1 cellular context compared by ENCODE assay signal in genomic region chr19:35449347-35450043, GRCh38.
TF ChIP-seq lines count a peak whose summit lies in the region.

No MANE protein-coding gene starts in this region.

TF ChIP-seq in SK-N-SH, 30 proteins besides CTCF, POLR2A, EP300 and RAD21 (continued from another document):
- TF ChIP-seq REST (IDR thresholded peaks at IDR 0.05; ENCODE audit: low read depth, low read length) (no peak), USF1 (IDR thresholded peaks at IDR 0.05; ENCODE audit: borderline replicate concordance, low read depth) (no peak), SIN3A (IDR thresholded peaks at IDR 0.05; ENCODE audit: borderline replicate concordance, low read depth, low read length) (no peak), FOXM1 (IDR thresholded peaks at IDR 0.05; ENCODE audit: low read depth) (no peak), GABPA (IDR thresholded peaks at IDR 0.05; ENCODE audit: low read depth) (no peak), POLR2AphosphoS5 (IDR thresholded peaks at IDR 0.05; ENCODE audit: low read depth, low read length) (no peak), JUND (IDR thresholded peaks at IDR 0.05) (no peak), FOXJ3 (CRISPR knock-in tag; IDR thresholded peaks at IDR 0.05) (no peak), TEAD4 (IDR thresholded peaks at IDR 0.05; ENCODE audit: borderline replicate concordance, insufficient read depth) (no peak)
